Comparison of ENCODE assay signal across 15 cellular contexts in the genomic region with DNA sequence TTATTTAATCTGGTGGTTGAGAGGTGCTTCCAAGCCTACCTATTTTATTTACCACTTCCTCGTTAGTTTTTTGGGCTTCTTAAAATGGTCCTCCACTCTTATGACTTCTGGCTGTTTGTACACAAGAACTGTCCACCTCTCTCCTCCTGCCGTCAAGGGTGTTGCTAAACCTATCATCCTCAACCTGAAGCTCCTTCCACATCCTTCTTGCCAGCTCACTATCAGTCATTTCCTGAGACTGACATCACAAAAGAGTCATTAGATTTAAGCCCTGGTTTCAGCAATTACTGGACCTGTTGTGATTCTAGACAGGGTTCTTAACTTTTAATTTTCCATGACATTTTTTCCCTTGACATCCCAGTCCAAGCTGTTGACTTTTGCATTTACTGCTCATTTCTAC.
DNase-seq lines count a peak whose midpoint lies in the region; ATAC-seq lines count a peak whose summit lies in the region.
"Had no signal": no experiment of that assay in that cellular context is flagged by ENCODE, and none has a peak within 500 bp of the region (broad histone marks: within the 10 kb centered on the region; RNA-seq: fewer than 3 reads in every experiment).

No MANE protein-coding gene starts in this region.

- no peaks in the 10 kb centered on the region for H3K36me3 ChIP-seq in trophoblast cell (ENCODE audit: control insufficient read depth in 1 of 2, insufficient read depth in 2 of 2, low read length in 2 of 2)

- H3K27me3 Mint-ChIP-seq in activated T-cell treated with anti-CD3 and anti-CD28 coated beads, Interleukin-2, amount 50 U/mL, for 72 hours (ENCODE audit: low read depth), result no peaks in the 10 kb centered on the region

- H2AK5ac ChIP-seq in trophoblast cell (ENCODE audit: low read length), result no peak overlapping the region

- H2BK12ac ChIP-seq in trophoblast cell (ENCODE audit: low read length), result no peak overlapping the region

- H3K79me1 ChIP-seq in trophoblast cell (ENCODE audit: low read length), result no peaks in the 10 kb centered on the region

- no peak overlapping the region for H3K4me3 Mint-ChIP-seq in activated T-cell treated with anti-CD3 and anti-CD28 coated beads, Interleukin-2, amount 50 U/mL, for 72 hours

- H3K27ac ChIP-seq in trophoblast cell (ENCODE audit: low read depth, low read length), result no peak overlapping the region
- H3K27ac ChIP-seq: HL-60, VCaP had no signal

- H3K9me3 ChIP-seq in trophoblast cell (ENCODE audit: insufficient read depth, low read depth, low read length), result peaks cover 2% of the 10 kb centered on the region

- no peaks in the 10 kb centered on the region for H3K27me3 ChIP-seq in trophoblast cell (ENCODE audit: insufficient read depth, low read length)

- no peak overlapping the region for H3K18ac ChIP-seq in trophoblast cell (ENCODE audit: low read length)

- H3K4me1 ChIP-seq in trophoblast cell (ENCODE audit: control insufficient read depth in 1 of 2, insufficient read depth in 2 of 2, low read length in 2 of 2), result no peaks in the 10 kb centered on the region

- no peak overlapping the region for H2BK120ac ChIP-seq in trophoblast cell (ENCODE audit: insufficient read depth, low read length, poor library complexity)

- no peak overlapping the region for H3K4me2 ChIP-seq in trophoblast cell (ENCODE audit: low read length)

- ATAC-seq in activated T-cell treated with anti-CD3 and anti-CD28 coated beads, Interleukin-2, amount 50 U/mL, for 72 hours (replicated peaks in 1 of 2), result peak; percentile 81 to 83

- no CpG with 5 or more reads among the region's 2 CpGs for WGBS in trophoblast cell (ENCODE audit: extremely low coverage, insufficient coverage, insufficient read length)

- no peak overlapping the region for H3K4me3 ChIP-seq in trophoblast cell (ENCODE audit: low read depth, low read length)

- H3K79me2 ChIP-seq in trophoblast cell (ENCODE audit: control insufficient read depth, insufficient read depth, low read length, poor library complexity), result no peaks in the 10 kb centered on the region

- no peak overlapping the region for H3K14ac ChIP-seq in trophoblast cell (ENCODE audit: low read length)

- DNase-seq in activated T-cell treated with anti-CD3 and anti-CD28 coated beads, Interleukin-2, amount 50 U/mL, for 72 hours, result peak; percentile 12 to 16
- no peak for DNase-seq in activated T-cell treated with anti-CD3 and anti-CD28 coated beads for 4 hours
- peak; percentile 16 for DNase-seq in NCI-H460 (ENCODE audit: extremely low read depth, low read depth)
- peak; percentile 66 for DNase-seq in dermis blood vessel endothelial cell
- peak; percentile 61 for DNase-seq in renal cortical epithelial cell (ENCODE audit: low read depth)
- DNase-seq in HuH-7 (ENCODE audit: low spot score), result no peak
- DNase-seq in NCI-H446 treated with DMSO at 0.1 percent for 48 hours (lab: John Stamatoyannopoulos, UW), result no peak
- no peak for DNase-seq in trophoblast cell
- DNase-seq: activated T-cell treated with anti-CD3 and anti-CD28 coated beads, Interleukin-2, amount 50 U/mL, for 1 hour; NCI-H1092; NCI-H510A treated with DMSO at 0.1 percent for 48 hours; posterior cingulate gyrus; RPMI8226 had no signal

- H3K9ac ChIP-seq in trophoblast cell (ENCODE audit: low read length), result no peak overlapping the region

- H3K9me3 Mint-ChIP-seq in activated T-cell treated with anti-CD3 and anti-CD28 coated beads, Interleukin-2, amount 50 U/mL, for 72 hours, result peaks cover 3 to 5% of the 10 kb centered on the region in 2 donors

- no peak overlapping the region for H3K23ac ChIP-seq in trophoblast cell (ENCODE audit: low read length)

- no peak overlapping the region for H4K8ac ChIP-seq in trophoblast cell (ENCODE audit: low read depth, low read length)

- peaks cover 17% of the 10 kb centered on the region for H3K4me1 Mint-ChIP-seq in activated T-cell treated with anti-CD3 and anti-CD28 coated beads, Interleukin-2, amount 50 U/mL, for 72 hours (ENCODE audit: low read depth)

- H4K12ac ChIP-seq in trophoblast cell (ENCODE audit: low read depth, low read length), result no peak overlapping the region

- H3K4ac ChIP-seq in trophoblast cell (ENCODE audit: low read depth, low read length), result no peak overlapping the region

- no peak overlapping the region for H2AFZ ChIP-seq in trophoblast cell (ENCODE audit: insufficient read depth, low read length, poor library complexity)

- no peak overlapping the region for H2BK5ac ChIP-seq in trophoblast cell (ENCODE audit: low read depth, low read length, poor library complexity)

- peaks cover 0 to 28% of the 10 kb centered on the region in 2 donors for H3K36me3 Mint-ChIP-seq in activated T-cell treated with anti-CD3 and anti-CD28 coated beads, Interleukin-2, amount 50 U/mL, for 72 hours (ENCODE audit: insufficient read depth in 2 of 2)

- no peak overlapping the region for H3K27ac Mint-ChIP-seq in activated T-cell treated with anti-CD3 and anti-CD28 coated beads, Interleukin-2, amount 50 U/mL, for 72 hours

- H4K91ac ChIP-seq in trophoblast cell (ENCODE audit: low read depth, low read length), result no peak overlapping the region

Comparison
In these comparisons a context has a peak if more than half of its experiments do, and no peak if none do; other contexts are left out.
1. DNase-seq: peak in activated T-cell treated with anti-CD3 and anti-CD28 coated beads, Interleukin-2, amount 50 U/mL, for 72 hours (2 of 2), NCI-H460 (single experiment), dermis blood vessel endothelial cell (single experiment) and renal cortical epithelial cell (single experiment); none in activated T-cell treated with anti-CD3 and anti-CD28 coated beads for 4 hours (single experiment), HuH-7 (single experiment), NCI-H446 treated with DMSO at 0.1 percent for 48 hours (single experiment) and trophoblast cell (0 of 2).